9 cellular contexts compared by ENCODE assay signal in the genomic region with DNA sequence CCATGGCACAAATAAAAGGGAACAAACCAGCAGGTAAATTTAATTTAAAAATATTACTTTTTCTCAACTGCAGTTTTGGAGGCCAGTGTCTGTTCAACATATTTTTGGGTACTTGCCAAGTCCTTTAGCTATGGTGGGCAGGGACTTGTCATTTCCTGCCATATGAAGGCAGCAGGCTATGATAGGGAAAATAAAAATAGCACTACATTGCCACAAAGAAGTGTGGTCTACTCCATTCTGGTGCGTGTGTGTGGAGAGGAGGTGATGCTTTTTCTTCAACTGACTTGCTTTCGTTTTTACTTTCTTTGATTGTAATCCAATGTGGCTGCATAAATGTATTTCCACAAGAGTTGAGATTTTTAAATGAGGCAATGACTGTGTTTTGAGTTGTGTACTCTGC. TPM values are rescaled to one million over a fixed set of nuclear protein-coding genes. Genes with fewer than 3 reads are reported as not detected.
DNase-seq lines count a peak whose midpoint lies in the region; ATAC-seq and TF ChIP-seq lines count a peak whose summit lies in the region.
"Had no signal": no experiment of that assay in that cellular context is flagged by ENCODE, and none has a peak within 500 bp of the region (broad histone marks: within the 10 kb centered on the region; RNA-seq: fewer than 3 reads in every experiment).

No MANE protein-coding gene starts in this region.

- H3K27ac ChIP-seq in SU-DHL-6 (ENCODE audit: low read depth, low read length) (peak overlapping the region; percentile 48; the same call in 1 of the 2 replicates), brain microvascular endothelial cell (no peak overlapping the region)
- H3K27ac ChIP-seq: SJSA1 had no signal

- H3K27me3 ChIP-seq in SU-DHL-6 (ENCODE audit: low read length) (no peaks in the 10 kb centered on the region), brain microvascular endothelial cell (replicated peaks) (no peaks in the 10 kb centered on the region)
- H3K27me3 ChIP-seq: SJSA1 had no signal

- peak overlapping the region; percentile 58 for H3K4me2 ChIP-seq in SU-DHL-6 (ENCODE audit: low read depth, low read length, poor library complexity, severe bottlenecking)

- no peaks in the 10 kb centered on the region for H3K79me2 ChIP-seq in SU-DHL-6 (ENCODE audit: insufficient read depth, low read length)

- H4K20me1 ChIP-seq in SU-DHL-6 (ENCODE audit: low read depth, low read length): no peaks in the 10 kb centered on the region

- peak overlapping the region; percentile 85 to 95 (median 90) for H3K4me3 Mint-ChIP-seq in immature natural killer cell

- no peak overlapping the region for H3K9ac ChIP-seq in SU-DHL-6 (ENCODE audit: low read length)

- in situ Hi-C loops in brain microvascular endothelial cell (cut with HindIII; ENCODE audit: low pct_ligation_motif_present, low sequenced_read_pairs): no loop called here

- peaks cover 5 to 17% (median 10%) of the 10 kb centered on the region in 3 donors for H3K36me3 Mint-ChIP-seq in immature natural killer cell

- no peaks in the 10 kb centered on the region for H3K36me3 ChIP-seq in SU-DHL-6 (ENCODE audit: low read length)
- no peaks in the 10 kb centered on the region for H3K36me3 ChIP-seq in brain microvascular endothelial cell (replicated peaks)
- H3K36me3 ChIP-seq: SJSA1 had no signal

- H3K27me3 Mint-ChIP-seq in immature natural killer cell (ENCODE audit: low read depth in 3 of 3): peaks cover 1 to 6% (median 2%) of the 10 kb centered on the region in 3 donors

- H3K9me3 Mint-ChIP-seq in immature natural killer cell: no peaks in the 10 kb centered on the region

- TF ChIP-seq CTCF in SU-DHL-6 (IDR thresholded peaks at IDR 0.05; ENCODE audit: insufficient read depth, low read length, poor library complexity, severe bottlenecking): no peak
- TF ChIP-seq CTCF in brain microvascular endothelial cell (IDR thresholded peaks at IDR 0.05; ENCODE audit: low read depth, low read length, missing control alignments): no peak

- H3K27ac Mint-ChIP-seq in immature natural killer cell: peak overlapping the region; percentile 93 to 99 (median 96)

- H3K4me3 ChIP-seq in SU-DHL-6 (ENCODE audit: insufficient read depth, low read length, poor library complexity, severe bottlenecking): no peak overlapping the region
- no peak overlapping the region for H3K4me3 ChIP-seq in brain microvascular endothelial cell (ENCODE audit: low read depth, low read length)
- H3K4me3 ChIP-seq: SJSA1 had no signal

- peak; percentile 20 for DNase-seq in NK-92 treated with Interleukin-12 subunit alpha and Interleukin-12 subunit beta, amount 100 ng/mL, for 24 hours (lab: John Stamatoyannopoulos, UW)
- DNase-seq in NK-92 (lab: John Stamatoyannopoulos, UW; ENCODE audit: unreplicated experiment): no peak
- peak; percentile 80 to 87 (median 86) for DNase-seq in immature natural killer cell
- DNase-seq in NCI-H345 treated with DMSO at 0.1 percent for 48 hours (lab: John Stamatoyannopoulos, UW; ENCODE audit: unreplicated experiment): no peak
- DNase-seq in brain microvascular endothelial cell: no peak
- no peak for DNase-seq in HPDE6-E6E7 (ENCODE audit: extremely low spot score)

- no peaks in the 10 kb centered on the region for H3F3A ChIP-seq in SU-DHL-6 (ENCODE audit: insufficient read depth)

- H3K9me3 ChIP-seq in SU-DHL-6 (ENCODE audit: insufficient read depth, low read length): no peaks in the 10 kb centered on the region
- H3K9me3 ChIP-seq: SJSA1 had no signal

- peak; percentile 64 for ATAC-seq in HG02763 (IDR thresholded peaks at IDR 0.05; ENCODE audit: unreplicated experiment)

- H2AFZ ChIP-seq in SU-DHL-6 (ENCODE audit: low read depth, low read length, severe bottlenecking): no peak overlapping the region

- H3K9me2 ChIP-seq in SU-DHL-6 (replicated peaks; ENCODE audit: insufficient read depth, low read length): no peaks in the 10 kb centered on the region

- H3K4me1 Mint-ChIP-seq in immature natural killer cell: peaks cover 77 to 86% of the 10 kb centered on the region in 2 donors

RNA-seq across cellular contexts. Expression of a gene that starts 17.2 kb away (rescaled TPM):
- polyA plus RNA-seq in immature natural killer cell: 1 to 10 TPM; 3.9 to 9.0 (median 5.0) TPM

Comparison
In these comparisons a context has a peak if more than half of its experiments do, and no peak if none do; other contexts are left out.
1. DNase-seq: peak in NK-92 treated with Interleukin-12 subunit alpha and Interleukin-12 subunit beta, amount 100 ng/mL, for 24 hours (single experiment) and immature natural killer cell (3 of 3); none in NK-92 (single experiment), NCI-H345 treated with DMSO at 0.1 percent for 48 hours (single experiment), brain microvascular endothelial cell (single experiment) and HPDE6-E6E7 (single experiment).